ENCODE assay signal across 26 cellular contexts in genomic region chr4:2125023-2125422, GRCh38.
"Had no signal": no experiment of that assay in that cellular context is flagged by ENCODE, and none has a peak within 500 bp of the region (broad histone marks: within the 10 kb centered on the region; RNA-seq: fewer than 3 reads in every experiment).

No MANE protein-coding gene starts in this region.

- H3K9me3 ChIP-seq: colonic mucosa, esophagus squamous epithelium, left ventricle myocardium inferior, lower lobe of right lung, neutrophil, pancreas, right lobe of liver, thoracic aorta, tibial nerve, upper lobe of right lung, uterus had no signal

- H3K27ac Mint-ChIP-seq: dendritic cell treated with granulocyte-macrophage colony-stimulating factor and Interleukin-4, amounts not matched to agents 40 ng/mL and 50 ng/mL, for 4 days; endodermal cell; immature natural killer cell; memory B cell; natural killer cell; stimulated activated naive B cell treated with anti-CD40 and anti-IgM and Interleukin-4, amounts not matched to agents 10 μg/mL and 1 μg/mL and 100 μg/mL, for 72 hours; stimulated activated naive CD8-positive, alpha-beta T cell treated with anti-CD3 and anti-CD28 coated beads, Interleukin-15, Interleukin-2, amounts not matched to agents 100 ng/mL and 50 ng/mL, for 24 hours had no signal

- H3K36me3 Mint-ChIP-seq: memory B cell, natural killer cell had no signal

- H3K4me1 ChIP-seq: colonic mucosa, esophagus squamous epithelium, left ventricle myocardium inferior, lower lobe of right lung, pancreas, right lobe of liver, tibial nerve, upper lobe of right lung, uterus had no signal

- ATAC-seq: left colon; lower lobe of right lung; natural killer cell; pancreas; stimulated activated naive B cell treated with anti-CD40 and anti-IgM and Interleukin-4, amounts not matched to agents 10 μg/mL and 1 μg/mL and 100 μg/mL, for 72 hours; upper lobe of right lung had no signal

- H3K27ac ChIP-seq: colonic mucosa, esophagus squamous epithelium, left ventricle myocardium inferior, lower lobe of right lung, neutrophil, pancreas, right lobe of liver, thoracic aorta, tibial nerve, upper lobe of right lung, uterus had no signal

- H3K9me3 Mint-ChIP-seq: dendritic cell treated with granulocyte-macrophage colony-stimulating factor and Interleukin-4, amounts not matched to agents 40 ng/mL and 50 ng/mL, for 4 days; endodermal cell; memory B cell; natural killer cell; stimulated activated naive B cell treated with anti-CD40 and anti-IgM and Interleukin-4, amounts not matched to agents 10 μg/mL and 1 μg/mL and 100 μg/mL, for 72 hours; stimulated activated naive CD8-positive, alpha-beta T cell treated with anti-CD3 and anti-CD28 coated beads, Interleukin-15, Interleukin-2, amounts not matched to agents 100 ng/mL and 50 ng/mL, for 24 hours had no signal

- H3K27me3 Mint-ChIP-seq: stimulated activated naive CD8-positive, alpha-beta T cell treated with anti-CD3 and anti-CD28 coated beads, Interleukin-15, Interleukin-2, amounts not matched to agents 100 ng/mL and 50 ng/mL, for 24 hours had no signal

- H3K4me3 Mint-ChIP-seq: dendritic cell treated with granulocyte-macrophage colony-stimulating factor and Interleukin-4, amounts not matched to agents 40 ng/mL and 50 ng/mL, for 4 days; endodermal cell; immature natural killer cell; memory B cell; natural killer cell; stimulated activated naive B cell treated with anti-CD40 and anti-IgM and Interleukin-4, amounts not matched to agents 10 μg/mL and 1 μg/mL and 100 μg/mL, for 72 hours; stimulated activated naive CD8-positive, alpha-beta T cell treated with anti-CD3 and anti-CD28 coated beads, Interleukin-15, Interleukin-2, amounts not matched to agents 100 ng/mL and 50 ng/mL, for 24 hours had no signal

- H3K36me3 ChIP-seq: colonic mucosa, esophagus squamous epithelium, left ventricle myocardium inferior, lower lobe of right lung, neutrophil, pancreas, right lobe of liver, thoracic aorta, upper lobe of right lung, uterus had no signal

- H3K27me3 ChIP-seq: colonic mucosa, esophagus squamous epithelium, pancreas, right lobe of liver, tibial nerve, upper lobe of right lung, uterus had no signal

- H3K4me1 Mint-ChIP-seq: endodermal cell; immature natural killer cell; memory B cell; natural killer cell; stimulated activated naive B cell treated with anti-CD40 and anti-IgM and Interleukin-4, amounts not matched to agents 10 μg/mL and 1 μg/mL and 100 μg/mL, for 72 hours had no signal

- DNase-seq: colonic mucosa; effector CD8-positive, alpha-beta T cell; endodermal cell; esophagus squamous epithelium; hypothalamus; immature natural killer cell; islet precursor cell; kidney glomerular epithelial cell; left colon; left ventricle myocardium inferior; lower lobe of right lung; natural killer cell; pancreas; right lobe of liver; small intestine; stimulated activated CD4-positive, alpha-beta T cell treated with anti-CD3 and anti-CD28 coated beads, Interleukin-15, amount 100 ng/mL, for 24 hours; stimulated activated CD4-positive, alpha-beta T cell treated with anti-CD3 and anti-CD28 coated beads, Interleukin-2, amount 100 ng/mL, for 48 hours; stimulated activated naive B cell treated with anti-CD40 and anti-IgM and Interleukin-4, amounts not matched to agents 10 μg/mL and 1 μg/mL and 100 μg/mL, for 72 hours; upper lobe of right lung; uterus had no signal

- H3K4me3 ChIP-seq: colonic mucosa, esophagus squamous epithelium, left ventricle myocardium inferior, lower lobe of right lung, pancreas, right lobe of liver, thoracic aorta, tibial nerve, upper lobe of right lung, uterus had no signal
